17 cellular contexts compared by ENCODE assay signal in the genomic region with DNA sequence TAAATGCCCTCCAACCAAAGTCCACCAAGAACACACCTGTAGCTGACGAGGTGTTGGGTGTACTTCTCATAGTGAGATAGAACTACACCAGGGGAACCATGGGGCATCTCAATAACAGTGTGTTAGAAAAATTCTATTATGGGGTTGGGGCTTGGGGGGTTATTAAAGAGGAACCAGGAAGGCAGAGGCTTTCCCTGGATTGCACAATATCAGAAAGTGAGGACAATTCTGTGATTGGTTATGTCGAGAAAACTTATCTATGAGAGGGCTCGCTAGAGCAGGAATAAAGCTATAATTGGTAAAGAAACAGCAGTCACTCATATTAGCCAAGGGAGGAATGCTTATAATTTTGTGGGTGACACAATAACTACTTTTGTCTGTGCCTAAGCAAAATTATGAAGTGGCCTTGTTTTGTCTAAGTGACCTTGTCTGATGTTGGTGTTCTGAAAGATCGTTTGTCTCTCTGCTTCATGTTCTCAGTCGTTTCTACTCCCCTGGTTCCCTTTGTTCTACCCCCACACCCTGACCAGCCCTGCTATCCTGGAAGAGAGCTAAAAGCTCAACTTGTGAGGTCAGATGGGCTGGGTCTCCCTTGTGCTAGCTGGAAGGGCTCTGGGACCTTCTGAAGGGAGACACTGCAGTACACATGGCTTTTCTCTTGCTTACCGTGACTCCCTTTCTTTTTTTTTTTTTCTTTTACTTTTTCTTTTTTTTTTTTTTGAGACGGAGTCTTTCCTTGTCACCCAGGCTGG. TPM values are rescaled to one million over a fixed set of nuclear protein-coding genes. Genes with fewer than 3 reads are reported as not detected.
A peak's percentile ranks its signal among the peaks of the same experiment; 100 is the strongest.
DNase-seq lines count a peak whose midpoint lies in the region; ATAC-seq and TF ChIP-seq lines count a peak whose summit lies in the region.
"Had no signal": no experiment of that assay in that cellular context is flagged by ENCODE, and none has a peak within 500 bp of the region (broad histone marks: within the 10 kb centered on the region; RNA-seq: fewer than 3 reads in every experiment).

No MANE protein-coding gene starts in this region.

- no peak overlapping the region for H3K23ac ChIP-seq in H9 (ENCODE audit: insufficient read length, low read depth, low read length)

- H2BK15ac ChIP-seq in H9 (ENCODE audit: low read depth, low read length) = no peak overlapping the region

- H3K79me1 ChIP-seq in H9 (ENCODE audit: insufficient read depth, low read depth, low read length, poor library complexity, severe bottlenecking) = no peaks in the 10 kb centered on the region

- H4K5ac ChIP-seq in H9 (ENCODE audit: insufficient read length, low read depth, low read length) = no peak overlapping the region

- H3K9me3 Mint-ChIP-seq in H9 = no peaks in the 10 kb centered on the region
- H3K9me3 Mint-ChIP-seq: CD14-positive monocyte; CD4-positive, alpha-beta memory T cell; GM23338 had no signal

- no peak overlapping the region for H3T11ph ChIP-seq in H9 (ENCODE audit: low read length)

- no peak overlapping the region for H3K4ac ChIP-seq in H9 (ENCODE audit: low read depth, low read length)

- no peaks in the 10 kb centered on the region for H4K20me1 ChIP-seq in osteoblast (ENCODE audit: insufficient read depth, low read length)
- H4K20me1 ChIP-seq in H9 (ENCODE audit: control insufficient read depth, insufficient read depth, insufficient read length) = no peaks in the 10 kb centered on the region
- H4K20me1 ChIP-seq: BLaER1 had no signal

- H4K8ac ChIP-seq in H9 (replicated peaks; ENCODE audit: insufficient read length, low read depth, low read length) = no peak overlapping the region

- ATAC-seq in left ventricle myocardium superior (no peak), GM21367 (IDR thresholded peaks at IDR 0.05; ENCODE audit: unreplicated experiment) (no peak), HG02588 (IDR thresholded peaks at IDR 0.05; ENCODE audit: unreplicated experiment) (no peak)
- ATAC-seq: GM23338 had no signal

- no peak overlapping the region for H3K18ac ChIP-seq in H9 (ENCODE audit: insufficient read length, low read depth, low read length)

- H2AK5ac ChIP-seq in H9 (ENCODE audit: insufficient read length, low read length) = no peak overlapping the region

- H3K56ac ChIP-seq in H9 (ENCODE audit: insufficient read length, low read depth, low read length) = no peak overlapping the region

- H3K4me3 ChIP-seq in right atrium auricular region = no peak overlapping the region
- no peak overlapping the region for H3K4me3 ChIP-seq in osteoblast (ENCODE audit: insufficient read depth, low read length)
- no peak overlapping the region for H3K4me3 ChIP-seq in testis
- H3K4me3 ChIP-seq: BLaER1, GM23338 had no signal

- H3K4me2 ChIP-seq in osteoblast (ENCODE audit: insufficient read depth, low read length) (no peak overlapping the region), H9 (ENCODE audit: insufficient read depth, insufficient read length, low read length) (no peak overlapping the region)
- H3K4me2 ChIP-seq: BLaER1, GM23338 had no signal

- no peak overlapping the region for H4K91ac ChIP-seq in H9 (ENCODE audit: insufficient read length, low read depth, low read length)

- no peaks in the 10 kb centered on the region for H3K27me3 Mint-ChIP-seq in H9 (ENCODE audit: low read depth)

- peaks cover 29 to 30% of the 10 kb centered on the region in 2 experiments for H3K4me1 Mint-ChIP-seq in H9

- 48 to 55% methylated on average over 7 of the region's 7 CpGs for WGBS in testis, 2 donors
- WGBS in H9 (ENCODE audit: extremely low coverage, insufficient read length, low lambda C conversion rate) = no CpG with 5 or more reads among the region's 7 CpGs

- TF ChIP-seq CTCF in right atrium auricular region (IDR thresholded peaks at IDR 0.05) (no peak), osteoblast (IDR thresholded peaks at IDR 0.05; ENCODE audit: extremely low read depth, low read depth, low read length) (no peak), testis (IDR thresholded peaks at IDR 0.05) (no peak), H9 (conservative IDR thresholded peaks at IDR 0.05) (no peak)

- H3K27ac ChIP-seq in right atrium auricular region (no peak overlapping the region), osteoblast (ENCODE audit: low read depth, low read length) (no peak overlapping the region), testis (peak overlapping the region; percentile 45 to 78), H9 (ENCODE audit: insufficient read length, low read depth, low read length) (no peak overlapping the region)
- H3K27ac ChIP-seq: BLaER1 had no signal

- peaks cover 0 to 17% of the 10 kb centered on the region in 2 donors for H3K4me1 ChIP-seq in right atrium auricular region
- peaks cover 14% of the 10 kb centered on the region for H3K4me1 ChIP-seq in osteoblast (ENCODE audit: insufficient read depth, low read length)
- H3K4me1 ChIP-seq in testis = peaks cover 13% of the 10 kb centered on the region
- H3K4me1 ChIP-seq in H9 (ENCODE audit: insufficient read depth, low read length) = peaks cover 4% of the 10 kb centered on the region; the same call in 1 of the 2 replicates

- no peaks in the 10 kb centered on the region for H3K23me2 ChIP-seq in H9 (ENCODE audit: insufficient read length, low read depth, low read length, poor library complexity, severe bottlenecking)

- H3K36me3 Mint-ChIP-seq in H9 (ENCODE audit: insufficient read depth in 1 of 3, low read depth in 3 of 3) = no peaks in the 10 kb centered on the region
- H3K36me3 Mint-ChIP-seq: CD14-positive monocyte; CD4-positive, alpha-beta memory T cell had no signal

- no peak overlapping the region for H2BK12ac ChIP-seq in H9 (ENCODE audit: insufficient read length, low read depth, low read length)

- no peak overlapping the region for H3K27ac Mint-ChIP-seq in H9
- H3K27ac Mint-ChIP-seq: CD4-positive, alpha-beta memory T cell; GM23338 had no signal

- no peak for TF ChIP-seq POLR2A in testis (IDR thresholded peaks at IDR 0.05)

- no peak overlapping the region for H2BK120ac ChIP-seq in H9 (ENCODE audit: low read depth, low read length, poor library complexity, severe bottlenecking)

- H3K36me3 ChIP-seq in right atrium auricular region (no peaks in the 10 kb centered on the region), osteoblast (ENCODE audit: insufficient read depth, low read length) (no peaks in the 10 kb centered on the region), testis (ENCODE audit: low read depth, missing control alignments) (no peaks in the 10 kb centered on the region)
- H3K36me3 ChIP-seq: BLaER1 had no signal

- peak overlapping the region; percentile 74 for H2AFZ ChIP-seq in osteoblast (ENCODE audit: low read length)
- no peak overlapping the region for H2AFZ ChIP-seq in H9 (ENCODE audit: low read length)

- H3K79me2 ChIP-seq in osteoblast (ENCODE audit: insufficient read depth, low read length) (no peaks in the 10 kb centered on the region), H9 (ENCODE audit: insufficient read depth, low read length) (no peaks in the 10 kb centered on the region)

- H3K14ac ChIP-seq in H9 (ENCODE audit: insufficient read depth, low read length) = no peak overlapping the region

- H3K4me3 Mint-ChIP-seq in H9 = no peak overlapping the region
- H3K4me3 Mint-ChIP-seq: CD14-positive monocyte; CD4-positive, alpha-beta memory T cell; GM23338 had no signal

- H3K27me3 ChIP-seq in right atrium auricular region (no peaks in the 10 kb centered on the region), osteoblast (ENCODE audit: insufficient read depth, low read length) (no peaks in the 10 kb centered on the region), testis (no peaks in the 10 kb centered on the region), H9 (ENCODE audit: insufficient read depth, low read length) (no peaks in the 10 kb centered on the region)
- H3K27me3 ChIP-seq: BLaER1 had no signal

- intact Hi-C loops in left ventricle myocardium superior (cut with micrococcal nuclease) (no loop called here), testis (cut with DNase I; ENCODE audit: low total_unique reads) (no loop called here)

- H3K9me3 ChIP-seq in right atrium auricular region = no peaks in the 10 kb centered on the region
- H3K9me3 ChIP-seq in osteoblast (ENCODE audit: low read depth, low read length) = no peaks in the 10 kb centered on the region
- no peaks in the 10 kb centered on the region for H3K9me3 ChIP-seq in testis
- no peaks in the 10 kb centered on the region for H3K9me3 ChIP-seq in H9 (ENCODE audit: control insufficient read depth, low read depth, low read length)
- H3K9me3 ChIP-seq: BLaER1 had no signal

- peak; percentile 21 for DNase-seq in right atrium auricular region (ENCODE audit: low spot score)
- no peak for DNase-seq in left ventricle myocardium superior
- peak; percentile 32 for DNase-seq in MV-4-11 (lab: John Stamatoyannopoulos, UW)
- DNase-seq in osteoblast (ENCODE audit: insufficient read length, low spot score, missing footprints) = no peak
- DNase-seq in testis = peak; percentile 86
- no peak for DNase-seq in H9
- DNase-seq: 8988T; CD4-positive, alpha-beta memory T cell; DMS153; DMS79; GDM1; H7 had no signal

- no peak overlapping the region for H2BK5ac ChIP-seq in H9 (ENCODE audit: insufficient read length, low read length)

- no peak overlapping the region for H3K9ac ChIP-seq in H9 (ENCODE audit: extremely low read depth, insufficient read length, low read length)
- H3K9ac ChIP-seq: BLaER1 had no signal

- H2BK20ac ChIP-seq in H9 (ENCODE audit: low read depth, low read length, poor library complexity, severe bottlenecking) = no peak overlapping the region

RNA-seq across cellular contexts. Expression of a gene that starts 21.6 kb away (rescaled TPM):
- total RNA-seq in right atrium auricular region (10 to 100 TPM; 11.1 to 13.9 TPM), left ventricle myocardium superior (24.9 TPM), osteoblast (9.0 and 14.4 TPM in 2 replicates), testis (10 to 100 TPM; 52.2 to 77.5 TPM), H9 (2021) (51.1 and 53.3 TPM in 2 replicates)
- 155 TPM for polyA plus RNA-seq in testis (ENCODE audit: insufficient read depth, low read depth, low replicate concordance)

Comparison
In these comparisons a context has a peak if more than half of its experiments do, and no peak if none do; other contexts are left out.
1. DNase-seq: peak in right atrium auricular region (single experiment), MV-4-11 (single experiment) and testis (single experiment); none in left ventricle myocardium superior (single experiment), osteoblast (single experiment) and H9 (single experiment).
2. H3K27ac ChIP-seq: peak in testis (2 of 2); none in right atrium auricular region (0 of 2), osteoblast (single experiment) and H9 (single experiment).